Comparison of ENCODE assay signal across 8 cellular contexts in genomic region chr1:244451951-244452795, GRCh38. TPM values are rescaled to one million over a fixed set of nuclear protein-coding genes. Genes with fewer than 3 reads are reported as not detected.
DNase-seq lines count a peak whose midpoint lies in the region; ATAC-seq and TF ChIP-seq lines count a peak whose summit lies in the region.

No MANE protein-coding gene starts in this region.

- H3K9me3 Mint-ChIP-seq in activated T-cell treated with anti-CD3 and anti-CD28 coated beads, Interleukin-2, amount 50 U/mL, for 4 hours = no peaks in the 10 kb centered on the region

- no peaks in the 10 kb centered on the region for H3K9me3 ChIP-seq in PC-9 (ENCODE audit: insufficient read depth, low read depth)
- no peaks in the 10 kb centered on the region for H3K9me3 ChIP-seq in esophagus (ENCODE audit: control insufficient read depth in 2 of 2, insufficient read depth in 1 of 2, low read depth in 1 of 2, low read length in 1 of 2)
- H3K9me3 ChIP-seq in mucosa of stomach (ENCODE audit: control insufficient read depth, low read length) = no peaks in the 10 kb centered on the region

- peak overlapping the region; percentile 93 for H3K4me2 ChIP-seq in PC-9

- no peaks in the 10 kb centered on the region for H3K27me3 Mint-ChIP-seq in activated T-cell treated with anti-CD3 and anti-CD28 coated beads, Interleukin-2, amount 50 U/mL, for 4 hours (ENCODE audit: low read depth)

- CTCF ChIA-PET in PC-9 (lab: Charles Lee) = no interaction called here

- peaks cover 43% of the 10 kb centered on the region for H3K79me2 ChIP-seq in PC-9 (ENCODE audit: low read depth)

- peaks cover 39% of the 10 kb centered on the region for H3K4me1 Mint-ChIP-seq in activated T-cell treated with anti-CD3 and anti-CD28 coated beads, Interleukin-2, amount 50 U/mL, for 4 hours (ENCODE audit: low read depth)

- POLR2A ChIA-PET in PC-9 (lab: Charles Lee; ENCODE audit: unreplicated experiment) = no interaction called here

- peak; percentile 98 for DNase-seq in DMS79 (lab: John Stamatoyannopoulos, UW)
- DNase-seq in KG1 (lab: John Stamatoyannopoulos, UW) = peak; percentile 97
- DNase-seq in PC-9 = peak; percentile 96 to 99
- peak; percentile 98 for DNase-seq in activated T-cell treated with anti-CD3 and anti-CD28 coated beads, Interleukin-2, amount 50 U/mL, for 4 hours
- DNase-seq in stimulated activated CD8-positive, alpha-beta memory T cell treated with anti-CD3 and anti-CD28 coated beads, Interleukin-4, amount 100 ng/mL, for 48 hours = peak; percentile 99

- peaks cover 15% of the 10 kb centered on the region; the same call in 1 of the 2 replicates for H3K36me3 ChIP-seq in PC-9 (ENCODE audit: low read depth)
- H3K36me3 ChIP-seq in esophagus (ENCODE audit: control insufficient read depth in 2 of 2, insufficient read depth in 2 of 2, low read length in 1 of 2) = no peaks in the 10 kb centered on the region
- H3K36me3 ChIP-seq in mucosa of stomach (ENCODE audit: control insufficient read depth, insufficient read depth, low read length) = no peaks in the 10 kb centered on the region

- TF ChIP-seq CTCF in PC-9 (conservative IDR thresholded peaks at IDR 0.05) = peak; percentile 47; the same call in 1 of the 2 replicates

- intact Hi-C loops in PC-9 (cut with micrococcal nuclease; ENCODE audit: unreplicated experiment) = loop anchor here (1.0 to 10.0 kb wide), 11 partner anchors 110 to 1197 kb away; partner anchors contain the start of genes AKT3, CEP170, COX20 and SDCCAG8

- peak overlapping the region; percentile 97 for H3K4me3 Mint-ChIP-seq in activated T-cell treated with anti-CD3 and anti-CD28 coated beads, Interleukin-2, amount 50 U/mL, for 4 hours

- peak overlapping the region; percentile 88 for H2AFZ ChIP-seq in PC-9

- WGBS in esophagus, 2 donors = 5% methylated on average over 47 of the region's 47 CpGs

- H4K20me1 ChIP-seq in PC-9 (ENCODE audit: insufficient read depth) = no peaks in the 10 kb centered on the region

- H3K27ac ChIP-seq in PC-9 (0 out of 2 replicates have a peak overlapping the region, but pooled peaks have one; percentile 16), esophagus (ENCODE audit: low read depth in 2 of 2, low read length in 1 of 2) (peak overlapping the region; percentile 98)

- ATAC-seq in GM21737 (IDR thresholded peaks at IDR 0.05; ENCODE audit: unreplicated experiment) = peak; percentile 92
- peak; percentile 92 to 94 for ATAC-seq in activated T-cell treated with anti-CD3 and anti-CD28 coated beads, Interleukin-2, amount 50 U/mL, for 4 hours

- H3F3A ChIP-seq in PC-9 (ENCODE audit: insufficient read depth, low read depth) = peaks cover 8% of the 10 kb centered on the region; the same call in 1 of the 2 replicates

- H3K9ac ChIP-seq in mucosa of stomach (ENCODE audit: low read length) = peak overlapping the region; percentile 93

- H3K27me3 ChIP-seq in PC-9 (ENCODE audit: insufficient read depth, low read depth) (no peaks in the 10 kb centered on the region), esophagus (ENCODE audit: control insufficient read depth in 1 of 2, insufficient read depth in 2 of 2, low read length in 2 of 2) (no peaks in the 10 kb centered on the region), mucosa of stomach (ENCODE audit: control insufficient read depth, insufficient read depth, low read length) (no peaks in the 10 kb centered on the region)

- no peaks in the 10 kb centered on the region for H3K9me2 ChIP-seq in PC-9 (ENCODE audit: insufficient read depth)

- no TSS peak for BruUV-seq in PC-9 (replicated peaks; lab: Mats Ljungman, UMichigan)

- H3K36me3 Mint-ChIP-seq in activated T-cell treated with anti-CD3 and anti-CD28 coated beads, Interleukin-2, amount 50 U/mL, for 4 hours (ENCODE audit: insufficient read depth) = peaks cover 10% of the 10 kb centered on the region

- peak overlapping the region; percentile 85 for H3K4me3 ChIP-seq in PC-9
- H3K4me3 ChIP-seq in esophagus (ENCODE audit: low read depth in 1 of 2, low read length in 2 of 2) = peak overlapping the region in 1 of 2 donors; percentile 92
- no peak overlapping the region for H3K4me3 ChIP-seq in mucosa of stomach (ENCODE audit: low read length)

- H3K4me1 ChIP-seq in PC-9 (replicated peaks; ENCODE audit: insufficient read depth) (peaks cover 48% of the 10 kb centered on the region), esophagus (ENCODE audit: control insufficient read depth in 2 of 2, insufficient read depth in 2 of 2, low read length in 1 of 2) (no peaks in the 10 kb centered on the region), mucosa of stomach (ENCODE audit: control insufficient read depth, insufficient read depth, low read length) (peaks cover 30% of the 10 kb centered on the region)

RNA-seq across cellular contexts. Expression of gene ADSS2, which starts 0.5 kb away (rescaled TPM):
- total RNA-seq in PC-9 (2021) = 63.1 and 76.7 TPM in 2 replicates
- total RNA-seq in activated T-cell treated with anti-CD3 and anti-CD28 coated beads, Interleukin-2, amount 50 U/mL, for 4 hours = 10 to 100 TPM; 52.3 to 61.3 (median 57.0) TPM
- 10 to 100 TPM; 14.8 to 24.0 TPM for polyA plus RNA-seq in esophagus

RNA-seq across cellular contexts. Expression of gene CATSPERE, which starts 8.9 kb away (rescaled TPM):
- 0.30 and 1.2 TPM in 2 replicates for total RNA-seq in PC-9 (2021)
- not detected for total RNA-seq in activated T-cell treated with anti-CD3 and anti-CD28 coated beads, Interleukin-2, amount 50 U/mL, for 4 hours
- polyA plus RNA-seq in esophagus = under 1 TPM; 0.14 to 0.39 TPM
